5 cellular contexts compared by ENCODE assay signal in genomic region chr11:123580137-123580536, GRCh38.
"Had no signal": no experiment of that assay in that cellular context is flagged by ENCODE, and none has a peak within 500 bp of the region (broad histone marks: within the 10 kb centered on the region; RNA-seq: fewer than 3 reads in every experiment).

No MANE protein-coding gene starts in this region.

- H3K4me1 ChIP-seq: ascending aorta had no signal

- H3K27me3 ChIP-seq: ascending aorta, breast epithelium had no signal

- H3K27ac ChIP-seq: ascending aorta, breast epithelium, epithelial cell of prostate had no signal

- H3K4me3 ChIP-seq: ascending aorta, breast epithelium, lung had no signal

- H3K9me3 ChIP-seq: ascending aorta, breast epithelium had no signal

- FAIRE-seq: frontal cortex had no signal

- H3K36me3 ChIP-seq: ascending aorta, breast epithelium had no signal
